Comparison of ENCODE assay signal across 14 cellular contexts in the genomic region with DNA sequence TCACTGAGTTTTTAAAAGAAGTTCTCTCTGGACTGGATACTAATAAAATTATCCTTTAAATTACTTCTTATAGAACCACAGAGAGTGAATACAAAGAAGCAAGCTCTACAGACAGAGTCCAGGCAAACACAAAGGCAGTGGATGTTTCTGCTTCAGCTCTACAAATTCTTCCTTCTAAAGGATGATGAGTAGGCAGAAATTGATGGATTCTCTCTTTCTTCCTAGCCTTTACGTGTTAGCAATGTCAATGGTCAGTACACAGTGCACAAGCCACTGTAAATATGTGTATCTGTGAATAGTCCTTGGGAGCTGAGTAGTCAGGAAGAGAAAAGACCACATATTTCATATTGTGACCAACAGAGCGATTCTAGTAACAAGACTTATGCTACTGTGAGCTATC.
DNase-seq lines count a peak whose midpoint lies in the region; ATAC-seq and TF ChIP-seq lines count a peak whose summit lies in the region.
"Had no signal": no experiment of that assay in that cellular context is flagged by ENCODE, and none has a peak within 500 bp of the region (broad histone marks: within the 10 kb centered on the region; RNA-seq: fewer than 3 reads in every experiment).

No MANE protein-coding gene starts in this region.

- TF ChIP-seq CTCF in Loucy (conservative IDR thresholded peaks at IDR 0.05; ENCODE audit: low read length) (no peak), osteocyte (IDR thresholded peaks at IDR 0.05) (no peak)
- no peak for TF ChIP-seq CTCF in CD4-positive, alpha-beta T cell (IDR thresholded peaks at IDR 0.05)

- H3K79me2 ChIP-seq in Loucy (ENCODE audit: insufficient read depth, low read length) = no peaks in the 10 kb centered on the region
- H3K79me2 ChIP-seq in mesendoderm (ENCODE audit: control insufficient read depth, insufficient read depth, low read length) = no peaks in the 10 kb centered on the region

- no peak overlapping the region for H3K56ac ChIP-seq in mesendoderm (ENCODE audit: low read length)

- WGBS in mesendoderm (ENCODE audit: extremely low coverage, insufficient coverage, low lambda C conversion rate) = no CpG with 5 or more reads among the region's 2 CpGs

- no peaks in the 10 kb centered on the region for H3K9me2 ChIP-seq in Loucy (replicated peaks; ENCODE audit: low read depth, low read length)

- no peak overlapping the region for H3K4ac ChIP-seq in mesendoderm (ENCODE audit: low read depth, low read length)

- H3K27ac Mint-ChIP-seq in CD4-positive, alpha-beta T cell = no peak overlapping the region
- H3K27ac Mint-ChIP-seq in osteocyte (ENCODE audit: unreplicated experiment) = no peak overlapping the region
- H3K27ac Mint-ChIP-seq: CD4-positive, alpha-beta memory T cell had no signal

- H4K5ac ChIP-seq in mesendoderm (ENCODE audit: low read length) = no peak overlapping the region

- no peak overlapping the region for H3K9ac ChIP-seq in Loucy (ENCODE audit: low read depth, low read length, poor library complexity, severe bottlenecking)
- H3K9ac ChIP-seq in mesendoderm (ENCODE audit: low read length) = no peak overlapping the region

- DNase-seq in mesendoderm = no peak
- no peak for DNase-seq in CD4-positive, alpha-beta T cell
- DNase-seq in stimulated activated CD4-positive, alpha-beta T cell treated with anti-CD3 and anti-CD28 coated beads, Interleukin-4, amount 100 ng/mL, for 24 hours = no peak
- DNase-seq in osteocyte (ENCODE audit: extremely low spot score, unreplicated experiment) = no peak
- DNase-seq: AML-193; CD4-positive, alpha-beta memory T cell; DMS153; DMS79; GDM1; H9 had no signal

- H3K36me3 Mint-ChIP-seq in CD4-positive, alpha-beta T cell (ENCODE audit: low read depth) = no peaks in the 10 kb centered on the region
- no peaks in the 10 kb centered on the region for H3K36me3 Mint-ChIP-seq in osteocyte (ENCODE audit: unreplicated experiment)
- H3K36me3 Mint-ChIP-seq: CD4-positive, alpha-beta memory T cell had no signal

- no peak overlapping the region for H2BK15ac ChIP-seq in mesendoderm (replicated peaks; ENCODE audit: low read depth)

- no peak overlapping the region for H3K4me3 ChIP-seq in Loucy (ENCODE audit: low read length, poor library complexity, severe bottlenecking)
- H3K4me3 ChIP-seq in mesendoderm (ENCODE audit: low read length) = no peak overlapping the region
- H3K4me3 ChIP-seq in neuron (ENCODE audit: low read length) = no peak overlapping the region

- H3K4me2 ChIP-seq in Loucy (ENCODE audit: low read depth, low read length, poor library complexity, severe bottlenecking) (no peak overlapping the region), mesendoderm (ENCODE audit: low read length) (no peak overlapping the region)

- peak overlapping the region; percentile 68 for H3K18ac ChIP-seq in mesendoderm (ENCODE audit: low read length)

- H2AFZ ChIP-seq in Loucy (ENCODE audit: low read length) (peak overlapping the region; percentile 67; the same call in 1 of the 2 replicates), neuron (ENCODE audit: low read depth, low read length) (peak overlapping the region; percentile 49)

- no peaks in the 10 kb centered on the region for H3K36me3 ChIP-seq in Loucy (ENCODE audit: insufficient read depth, low read length)
- H3K36me3 ChIP-seq in mesendoderm (ENCODE audit: control insufficient read depth, insufficient read depth, low read length) = no peaks in the 10 kb centered on the region
- no peaks in the 10 kb centered on the region for H3K36me3 ChIP-seq in neuron (ENCODE audit: insufficient read depth, low read length)

- intact Hi-C loops in CD4-positive, alpha-beta T cell (cut with DNase I, micrococcal nuclease) = no loop called here

- H2BK5ac ChIP-seq in mesendoderm (ENCODE audit: low read length) = no peak overlapping the region

- H3K4me3 Mint-ChIP-seq in CD4-positive, alpha-beta T cell = no peak overlapping the region
- H3K4me3 Mint-ChIP-seq in osteocyte (ENCODE audit: unreplicated experiment) = no peak overlapping the region
- H3K4me3 Mint-ChIP-seq: H9 had no signal

- peak; percentile 4 for ATAC-seq in GM18868 (IDR thresholded peaks at IDR 0.05; ENCODE audit: unreplicated experiment)
- ATAC-seq in CD4-positive, alpha-beta T cell (ENCODE audit: poor library complexity) = no peak

- H4K20me1 ChIP-seq in Loucy (ENCODE audit: insufficient read depth, low read length, poor library complexity, severe bottlenecking) = no peaks in the 10 kb centered on the region

- H3K23ac ChIP-seq in mesendoderm (ENCODE audit: low read length) = no peak overlapping the region

- no peaks in the 10 kb centered on the region for H3K9me3 Mint-ChIP-seq in CD4-positive, alpha-beta T cell
- no peaks in the 10 kb centered on the region for H3K9me3 Mint-ChIP-seq in osteocyte (ENCODE audit: unreplicated experiment)
- H3K9me3 Mint-ChIP-seq: CD4-positive, alpha-beta memory T cell; H9 had no signal

- H3K4me1 Mint-ChIP-seq in CD4-positive, alpha-beta T cell (ENCODE audit: low read depth) = no peaks in the 10 kb centered on the region
- no peaks in the 10 kb centered on the region for H3K4me1 Mint-ChIP-seq in osteocyte (ENCODE audit: unreplicated experiment)

- H3K27ac ChIP-seq in mesendoderm (ENCODE audit: low read depth, low read length) = no peak overlapping the region
- no peak overlapping the region for H3K27ac ChIP-seq in CD4-positive, alpha-beta T cell (ENCODE audit: low read depth, low read length)
- H3K27ac ChIP-seq: C4-2B had no signal

- H2BK120ac ChIP-seq in mesendoderm (ENCODE audit: low read depth, low read length) = no peak overlapping the region

- POLR2A ChIA-PET in CD4-positive, alpha-beta T cell (lab: Charles Lee) = no interaction called here

- H3K9me3 ChIP-seq in Loucy (ENCODE audit: insufficient read depth, low read depth, low read length) (no peaks in the 10 kb centered on the region), neuron (ENCODE audit: low read length) (no peaks in the 10 kb centered on the region)
- H3K9me3 ChIP-seq in CD4-positive, alpha-beta T cell (ENCODE audit: control insufficient read depth, low read length) = no peaks in the 10 kb centered on the region

- H3K79me1 ChIP-seq in mesendoderm (ENCODE audit: low read length) = no peaks in the 10 kb centered on the region

- H3K27me3 ChIP-seq in Loucy (ENCODE audit: insufficient read depth, low read length, poor library complexity, severe bottlenecking) = no peaks in the 10 kb centered on the region
- H3K27me3 ChIP-seq in mesendoderm (ENCODE audit: insufficient read depth, low read length, poor library complexity) = no peaks in the 10 kb centered on the region
- H3K27me3 ChIP-seq in neuron (ENCODE audit: insufficient read depth, low read length) = no peaks in the 10 kb centered on the region
- H3K27me3 ChIP-seq in CD4-positive, alpha-beta T cell (ENCODE audit: control insufficient read depth, insufficient read depth, low read length) = no peaks in the 10 kb centered on the region

- H2AK5ac ChIP-seq in mesendoderm (ENCODE audit: low read length) = no peak overlapping the region

- H3K27me3 Mint-ChIP-seq in CD4-positive, alpha-beta T cell = peaks cover 5% of the 10 kb centered on the region
- no peaks in the 10 kb centered on the region for H3K27me3 Mint-ChIP-seq in osteocyte (ENCODE audit: unreplicated experiment)

- H3F3A ChIP-seq in Loucy (ENCODE audit: low read depth) = no peaks in the 10 kb centered on the region

- no peak overlapping the region for H4K8ac ChIP-seq in mesendoderm (ENCODE audit: low read depth, low read length)

- CTCF ChIA-PET in CD4-positive, alpha-beta T cell (lab: Charles Lee) = no interaction called here

- no peaks in the 10 kb centered on the region for H3K4me1 ChIP-seq in Loucy (ENCODE audit: insufficient read depth, low read length, poor library complexity, severe bottlenecking)
- H3K4me1 ChIP-seq in mesendoderm (ENCODE audit: control insufficient read depth, low read depth, low read length) = peaks cover 8% of the 10 kb centered on the region
- peaks cover 26% of the 10 kb centered on the region for H3K4me1 ChIP-seq in neuron (ENCODE audit: insufficient read depth, low read length)
